ENCODE assay signal across 1 cellular context in genomic region chr7:131327626-131328386, GRCh38.
TF ChIP-seq lines count a peak whose summit lies in the region.

Gene MKLN1 (plus strand): TSS chr7:131327876. CDS start chr7:131327900, 24 bp downstream.

TF ChIP-seq in HEK293, 187 proteins besides CTCF, POLR2A, EP300 and RAD21 (continued from another document and continues in another):
- TF ChIP-seq KLF17 (tag by site-specific recombination; IDR thresholded peaks at IDR 0.05): peak; percentile 65
- TF ChIP-seq PATZ1 (tag by site-specific recombination; IDR thresholded peaks at IDR 0.05): peak; percentile 70
- no peak for TF ChIP-seq ZNF138 (tag by site-specific recombination; IDR thresholded peaks at IDR 0.05; ENCODE audit: borderline replicate concordance)
- no peak for TF ChIP-seq ZNF704 (tag by site-specific recombination; IDR thresholded peaks at IDR 0.05)
- no peak for TF ChIP-seq ZNF18 (tag by site-specific recombination; IDR thresholded peaks at IDR 0.05)
- TF ChIP-seq ZNF837 (tag by site-specific recombination; IDR thresholded peaks at IDR 0.05): no peak
- TF ChIP-seq ZNF169 (tag by site-specific recombination; IDR thresholded peaks at IDR 0.05): no peak
- no peak for TF ChIP-seq ZNF292 (tag by site-specific recombination; IDR thresholded peaks at IDR 0.05; ENCODE audit: borderline replicate concordance, low read depth)
- no peak for TF ChIP-seq ZNF175 (tag by site-specific recombination; IDR thresholded peaks at IDR 0.05)
- TF ChIP-seq ZNF280C (tag by site-specific recombination; IDR thresholded peaks at IDR 0.05): no peak
- TF ChIP-seq ZNF639 (tag by site-specific recombination; IDR thresholded peaks at IDR 0.05): 0 out of 2 replicates have a peak, but pooled peaks have one; percentile 40
- peak; percentile 80 for TF ChIP-seq ZNF394 (tag by site-specific recombination; IDR thresholded peaks at IDR 0.05; ENCODE audit: borderline replicate concordance)
- no peak for TF ChIP-seq ATF2 (tag by site-specific recombination; IDR thresholded peaks at IDR 0.05; ENCODE audit: low read depth)
- TF ChIP-seq ZNF184 (tag by site-specific recombination; IDR thresholded peaks at IDR 0.05): no peak
- TF ChIP-seq ZNF610 (tag by site-specific recombination; IDR thresholded peaks at IDR 0.05; ENCODE audit: borderline replicate concordance): peak; percentile 40; the same call in 1 of the 2 replicates
- TF ChIP-seq ZNF404 (tag by site-specific recombination; IDR thresholded peaks at IDR 0.05): no peak
- TF ChIP-seq HOXC10 (CRISPR knock-in tag; IDR thresholded peaks at IDR 0.05): no peak
- 0 out of 2 replicates have a peak, but pooled peaks have one; percentile 10 for TF ChIP-seq ZNF449 (tag by site-specific recombination; IDR thresholded peaks at IDR 0.05)
- no peak for TF ChIP-seq ZFP41 (tag by site-specific recombination; IDR thresholded peaks at IDR 0.05; ENCODE audit: borderline replicate concordance)
- TF ChIP-seq ZNF398 (tag by site-specific recombination; IDR thresholded peaks at IDR 0.05): peak; percentile 24; the same call in 1 of the 2 replicates
- TF ChIP-seq KLF8 (tag by site-specific recombination; IDR thresholded peaks at IDR 0.05): peak; percentile 85
- TF ChIP-seq ZBTB6 (tag by site-specific recombination; IDR thresholded peaks at IDR 0.05): no peak
- peak; percentile 62 for TF ChIP-seq ZBTB11 (tag by site-specific recombination; conservative IDR thresholded peaks at IDR 0.05; ENCODE audit: low read depth)
- no peak for TF ChIP-seq TSHZ1 (tag by site-specific recombination; IDR thresholded peaks at IDR 0.05; ENCODE audit: borderline replicate concordance)
